Comparison of ENCODE assay signal across 7 cellular contexts in the genomic region with DNA sequence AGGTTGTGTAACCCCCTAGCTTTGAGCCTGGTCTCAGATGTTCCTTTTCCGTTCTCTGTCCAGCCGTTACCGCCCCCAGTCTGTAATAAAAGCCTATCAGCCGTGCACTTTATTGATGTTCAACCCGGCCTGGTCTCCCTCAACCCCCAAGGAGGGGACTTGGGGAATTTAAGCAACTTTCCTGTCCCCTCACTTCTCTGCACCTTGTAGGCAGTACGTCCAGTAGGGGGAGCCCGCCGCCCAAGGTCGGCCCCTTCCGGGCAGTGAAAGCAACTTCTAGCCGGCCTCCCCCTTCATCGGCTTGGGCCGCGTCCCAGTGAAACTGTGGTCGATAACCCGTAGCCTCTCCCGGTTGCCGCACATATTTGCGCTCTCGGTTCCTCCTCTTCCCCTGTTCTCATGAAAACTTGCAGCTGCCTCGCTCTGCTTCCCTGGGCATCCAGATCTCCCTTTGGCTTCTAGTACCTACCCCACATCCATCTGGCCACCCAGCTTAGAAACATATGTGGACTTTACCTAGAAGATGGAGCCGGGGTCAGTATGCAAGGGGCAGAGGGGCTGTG. TPM values are rescaled to one million over a fixed set of nuclear protein-coding genes. Genes with fewer than 3 reads are reported as not detected.
A peak's percentile ranks its signal among the peaks of the same experiment; 100 is the strongest.
DNase-seq lines count a peak whose midpoint lies in the region; ATAC-seq, FAIRE-seq and TF ChIP-seq lines count a peak whose summit lies in the region.

No MANE protein-coding gene starts in this region.

- intact Hi-C loops in endothelial cell of umbilical vein (cut with micrococcal nuclease): loop anchor here (1.0 to 2.0 kb wide), 3 partner anchors 21 to 69 kb away; no protein-coding TSS in a partner anchor
- intact Hi-C loops in mucosa of descending colon (cut with DNase I, micrococcal nuclease): no loop called here

- no peaks in the 10 kb centered on the region for H3K9me1 ChIP-seq in endothelial cell of umbilical vein (replicated peaks; ENCODE audit: control insufficient read depth, extremely low read depth, insufficient read depth, low read length)

- BruUV-seq in endothelial cell of umbilical vein (replicated peaks; lab: Mats Ljungman, UMichigan): no TSS peak

- H3K4me3 ChIP-seq in endothelial cell of umbilical vein (replicated peaks in 1 of 3; ENCODE audit: insufficient read depth in 1 of 3, low read depth in 1 of 3, low read length in 3 of 3) (no peak overlapping the region), mucosa of descending colon (no peak overlapping the region)

- FAIRE-seq in endothelial cell of umbilical vein (lab: Jason Lieb, UNC): peak; percentile 94

- POLR2A ChIA-PET in endothelial cell of umbilical vein (lab: Charles Lee): no interaction called here

- DNase-seq in HUDEP-2 (lab: John Stamatoyannopoulos, UW; ENCODE audit: unreplicated experiment in 76 of 76): peak in 72 of 76 experiments; percentile 17 to 92 (median 77)
- peak; percentile 68 for DNase-seq in NOMO-1 treated with DMSO at 0.1 percent for 48 hours (lab: John Stamatoyannopoulos, UW; ENCODE audit: unreplicated experiment)
- peak; percentile 78 for DNase-seq in activated CD8-positive, alpha-beta memory T cell treated with anti-CD3 and anti-CD28 coated beads, Interleukin-2, amount 50 U/mL, for 4 hours
- DNase-seq in endothelial cell of umbilical vein (ENCODE audit: low read depth, low spot score): peak; percentile 77
- DNase-seq in mucosa of descending colon: peak; percentile 93 to 96 (median 94)
- peak; percentile 45 for DNase-seq in stimulated activated CD8-positive, alpha-beta memory T cell treated with anti-CD3 and anti-CD28 coated beads, Interleukin-15, amount 100 ng/mL, for 4 hours (ENCODE audit: low read depth in 2 of 2)

- peak overlapping the region; percentile 17 for H3K9ac ChIP-seq in endothelial cell of umbilical vein (replicated peaks; ENCODE audit: extremely low read depth, insufficient read depth, low read length)

- ATAC-seq in GM18505 (IDR thresholded peaks at IDR 0.05; ENCODE audit: unreplicated experiment) (peak; percentile 60), mucosa of descending colon (peak; percentile 60)

- CTCF ChIA-PET in endothelial cell of umbilical vein (lab: Charles Lee): interaction anchor here (0.5 to 6.2 kb wide), 26 partner anchors 8 to 209 kb away, joined by 3 to 134 read pairs (median 5); a partner anchor contains a TSS

- peak overlapping the region; percentile 28 for H3K4me2 ChIP-seq in endothelial cell of umbilical vein (ENCODE audit: insufficient read depth, low read length)

- H4K20me1 ChIP-seq in endothelial cell of umbilical vein (replicated peaks; ENCODE audit: control insufficient read depth, extremely low read depth, insufficient read depth, low read length): no peaks in the 10 kb centered on the region

- H3K36me3 ChIP-seq in endothelial cell of umbilical vein (ENCODE audit: control insufficient read depth in 2 of 2, extremely low read depth in 1 of 2, insufficient read depth in 2 of 2, low read length in 2 of 2): peaks cover 0 to 9% of the 10 kb centered on the region in 2 experiments
- no peaks in the 10 kb centered on the region for H3K36me3 ChIP-seq in mucosa of descending colon (ENCODE audit: low read depth)

- no peak overlapping the region for H3K27ac ChIP-seq in endothelial cell of umbilical vein (ENCODE audit: insufficient read depth, low read depth, low read length)

- TF ChIP-seq CTCF in endothelial cell of umbilical vein (IDR thresholded peaks at IDR 0.05; ENCODE audit: extremely low read depth in 1 of 2, insufficient read depth in 1 of 2, low read depth in 1 of 2, low read length in 2 of 2) (peak; percentile 90 to 95), mucosa of descending colon (IDR thresholded peaks at IDR 0.05) (peak; percentile 72)

- H3K4me1 ChIP-seq in endothelial cell of umbilical vein (ENCODE audit: control insufficient read depth, extremely low read depth, insufficient read depth, low read length) (peaks cover 4% of the 10 kb centered on the region), mucosa of descending colon (ENCODE audit: low read depth) (peaks cover 72% of the 10 kb centered on the region)

- H3K9me3 ChIP-seq in endothelial cell of umbilical vein (replicated peaks; ENCODE audit: control insufficient read depth, insufficient read depth, low read length): no peaks in the 10 kb centered on the region
- H3K9me3 ChIP-seq in mucosa of descending colon: no peaks in the 10 kb centered on the region

- H2AFZ ChIP-seq in endothelial cell of umbilical vein (ENCODE audit: low read depth, low read length): peak overlapping the region; percentile 92

- H3K79me2 ChIP-seq in endothelial cell of umbilical vein (ENCODE audit: control insufficient read depth, insufficient read depth, low read length): no peaks in the 10 kb centered on the region

- dilution Hi-C loops in endothelial cell of umbilical vein (cut with MboI; ENCODE audit: extremely low pct_ligation_motif_present, low sequenced_read_pairs): no loop called here

- TF ChIP-seq POLR2A in GM18505 (IDR thresholded peaks at IDR 0.05; ENCODE audit: borderline replicate concordance, extremely low read depth, insufficient read depth, insufficient read length): no peak
- no peak for TF ChIP-seq POLR2A in endothelial cell of umbilical vein (IDR thresholded peaks at IDR 0.05; ENCODE audit: low read depth, low read length)

- H3K27me3 ChIP-seq in endothelial cell of umbilical vein (ENCODE audit: control insufficient read depth in 2 of 2, insufficient read depth in 2 of 2, low read length in 2 of 2): no peaks in the 10 kb centered on the region

TF ChIP-seq in endothelial cell of umbilical vein, 7 proteins besides CTCF, POLR2A, EP300 and RAD21:
- TF ChIP-seq EZH2 (IDR thresholded peaks at IDR 0.05; ENCODE audit: borderline replicate concordance, low read depth, low read length, severe bottlenecking): no peak
- TF ChIP-seq MYC (IDR thresholded peaks at IDR 0.05; ENCODE audit: low read depth, low read length): no peak
- TF ChIP-seq, protein P1, sequence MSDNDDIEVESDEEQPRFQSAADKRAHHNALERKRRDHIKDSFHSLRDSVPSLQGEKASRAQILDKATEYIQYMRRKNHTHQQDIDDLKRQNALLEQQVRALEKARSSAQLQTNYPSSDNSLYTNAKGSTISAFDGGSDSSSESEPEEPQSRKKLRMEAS (IDR thresholded peaks at IDR 0.05; ENCODE audit: insufficient read depth, insufficient read length): no peak
- no peak for TF ChIP-seq JUN (IDR thresholded peaks at IDR 0.05; ENCODE audit: borderline replicate concordance, insufficient read depth, insufficient read length, low read depth)
- TF ChIP-seq FOS (IDR thresholded peaks at IDR 0.05; ENCODE audit: borderline replicate concordance, insufficient read depth, low read length): no peak
- TF ChIP-seq POLR2AphosphoS5 (IDR thresholded peaks at IDR 0.05; ENCODE audit: insufficient read depth, low read depth, low read length): no peak
- TF ChIP-seq GATA2 (IDR thresholded peaks at IDR 0.05; ENCODE audit: insufficient read depth, insufficient read length, low read depth, low read length): no peak

RNA-seq across cellular contexts. Expression of a gene that starts 7.9 kb away (rescaled TPM):
- total RNA-seq in endothelial cell of umbilical vein: 20.6 and 22.0 TPM in 2 replicates
- polyA plus RNA-seq in endothelial cell of umbilical vein: 19.7 and 22.1 TPM in 2 replicates
- 16.9 and 17.2 TPM in 2 replicates for polyA plus RNA-seq in endothelial cell of umbilical vein (2011; cell fraction: cytosol; rRNA removed)
- polyA plus RNA-seq in endothelial cell of umbilical vein (2011; cell fraction: nucleus; rRNA removed): 10.0 and 11.7 TPM in 2 replicates
- polyA plus RNA-seq in endothelial cell of umbilical vein (2012): 15.2 and 18.0 TPM in 2 replicates
- polyA minus RNA-seq in endothelial cell of umbilical vein: 27.0 and 29.8 TPM in 2 replicates
- polyA minus RNA-seq in endothelial cell of umbilical vein (2011; cell fraction: cytosol; rRNA and poly(A)+ RNA removed): 23.4 TPM
- polyA minus RNA-seq in endothelial cell of umbilical vein (2011; cell fraction: nucleus; rRNA and poly(A)+ RNA removed): 5.3 and 8.8 TPM in 2 replicates
- total RNA-seq in mucosa of descending colon: 10 to 100 TPM; 22.8 to 32.0 (median 24.8) TPM

RNA-seq across cellular contexts. Expression of a gene that starts 8.4 kb away (rescaled TPM):
- total RNA-seq in endothelial cell of umbilical vein (not detected in 2 replicates), mucosa of descending colon (100 to 1,000 TPM; 101 to 347 (median 243) TPM)
- not detected in 2 replicates for polyA plus RNA-seq in endothelial cell of umbilical vein
- not detected in 2 replicates for polyA plus RNA-seq in endothelial cell of umbilical vein (2011; cell fraction: cytosol; rRNA removed)
- polyA plus RNA-seq in endothelial cell of umbilical vein (2011; cell fraction: nucleus; rRNA removed): not detected in 2 replicates
- 0.11 and 0.18 TPM in 2 replicates for polyA plus RNA-seq in endothelial cell of umbilical vein (2012)
- not detected in 2 replicates for polyA minus RNA-seq in endothelial cell of umbilical vein
- not detected for polyA minus RNA-seq in endothelial cell of umbilical vein (2011; cell fraction: cytosol; rRNA and poly(A)+ RNA removed)
- polyA minus RNA-seq in endothelial cell of umbilical vein (2011; cell fraction: nucleus; rRNA and poly(A)+ RNA removed): not detected in 2 replicates

RNA-seq across cellular contexts. Expression of a gene that starts 21.6 kb away (rescaled TPM):
- total RNA-seq in endothelial cell of umbilical vein: 109 and 122 TPM in 2 replicates
- 128 and 139 TPM in 2 replicates for polyA plus RNA-seq in endothelial cell of umbilical vein
- 74.8 and 79.0 TPM in 2 replicates for polyA plus RNA-seq in endothelial cell of umbilical vein (2011; cell fraction: cytosol; rRNA removed)
- polyA plus RNA-seq in endothelial cell of umbilical vein (2011; cell fraction: nucleus; rRNA removed): 1,121 and 1,379 TPM in 2 replicates
- polyA plus RNA-seq in endothelial cell of umbilical vein (2012): 88.3 and 108 TPM in 2 replicates
- polyA minus RNA-seq in endothelial cell of umbilical vein: 156 and 174 TPM in 2 replicates
- 29.1 TPM for polyA minus RNA-seq in endothelial cell of umbilical vein (2011; cell fraction: cytosol; rRNA and poly(A)+ RNA removed)
- polyA minus RNA-seq in endothelial cell of umbilical vein (2011; cell fraction: nucleus; rRNA and poly(A)+ RNA removed): 114 and 116 TPM in 2 replicates
- 100 to 1,000 TPM; 136 to 215 (median 163) TPM for total RNA-seq in mucosa of descending colon

RNA-seq across cellular contexts. Expression of a gene that starts 53.2 kb away (rescaled TPM):
- total RNA-seq in endothelial cell of umbilical vein (18.5 and 18.6 TPM in 2 replicates), mucosa of descending colon (10 to 100 TPM; 21.7 to 24.2 (median 21.7) TPM)
- 10.4 and 11.2 TPM in 2 replicates for polyA plus RNA-seq in endothelial cell of umbilical vein
- 10.8 and 12.8 TPM in 2 replicates for polyA plus RNA-seq in endothelial cell of umbilical vein (2011; cell fraction: cytosol; rRNA removed)
- polyA plus RNA-seq in endothelial cell of umbilical vein (2011; cell fraction: nucleus; rRNA removed): 16.3 and 18.0 TPM in 2 replicates
- 14.1 and 14.8 TPM in 2 replicates for polyA plus RNA-seq in endothelial cell of umbilical vein (2012)
- 5.3 and 5.4 TPM in 2 replicates for polyA minus RNA-seq in endothelial cell of umbilical vein
- polyA minus RNA-seq in endothelial cell of umbilical vein (2011; cell fraction: cytosol; rRNA and poly(A)+ RNA removed): 5.9 TPM
- 6.6 and 7.3 TPM in 2 replicates for polyA minus RNA-seq in endothelial cell of umbilical vein (2011; cell fraction: nucleus; rRNA and poly(A)+ RNA removed)

Comparison
In these comparisons a context has a peak if more than half of its experiments do, and no peak if none do; other contexts are left out.
1. RNA of a gene that starts 8.4 kb away (total RNA-seq): 101 to 347 TPM in mucosa of descending colon; not detected in endothelial cell of umbilical vein; every median in the first group is over 100 times any median in the second.
2. Peak in every context shown above with its lines, with median percentiles within 50 percentile points of each other: DNase-seq.